In the genomic region with DNA sequence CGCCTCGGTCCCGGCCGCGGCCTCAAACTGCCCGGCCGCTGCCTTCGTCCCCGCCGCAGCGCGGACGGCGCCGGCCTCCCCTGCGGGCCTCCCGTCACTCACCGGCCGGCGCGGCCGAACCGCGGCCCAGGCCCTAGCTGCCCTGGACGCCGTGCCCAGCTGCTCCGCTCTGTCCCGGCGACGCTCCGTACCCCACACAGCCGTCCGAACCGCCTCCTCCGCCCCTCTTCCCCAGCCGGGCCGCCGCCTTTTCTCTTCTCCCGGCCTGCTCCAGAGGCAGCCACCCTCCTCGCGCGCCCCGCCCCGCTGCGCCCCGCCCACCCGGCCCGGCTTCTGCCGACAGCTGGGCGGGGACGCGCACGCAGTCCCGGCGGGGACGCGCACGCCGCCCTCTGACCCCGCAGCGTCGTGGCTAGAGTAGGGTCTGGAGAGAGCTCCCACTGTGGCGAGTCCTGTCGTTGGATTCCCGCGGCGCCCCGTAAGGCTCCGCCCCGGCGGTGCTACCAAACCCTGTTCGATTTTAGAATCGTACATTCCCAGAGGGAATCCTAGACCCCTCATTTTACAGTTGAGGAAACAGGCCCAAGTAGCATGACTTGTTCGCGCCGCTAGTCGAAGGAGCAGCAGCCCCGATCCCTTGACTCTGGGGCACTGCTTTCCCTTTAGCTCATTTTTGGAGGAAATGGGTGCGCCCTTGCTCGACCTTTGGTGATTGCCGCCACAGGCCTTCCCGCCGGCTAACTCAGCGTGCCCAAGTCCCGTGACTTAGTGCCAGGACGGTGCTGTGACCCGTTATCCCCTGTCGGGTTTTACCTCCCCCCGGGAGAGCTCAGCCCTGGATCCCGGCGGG, we compare ENCODE assay signal across 7 cellular contexts. TPM values are rescaled to one million over a fixed set of nuclear protein-coding genes. Genes with fewer than 3 reads are reported as not detected.
DNase-seq lines count a peak whose midpoint lies in the region; ATAC-seq, FAIRE-seq and TF ChIP-seq lines count a peak whose summit lies in the region.

FBXO30 (minus strand) TSS at position 295 of the 850 bp plus-strand sequence. CDS start 8,390 bp downstream, outside the sequence.

- H3K4me1 ChIP-seq in astrocyte (ENCODE audit: insufficient read depth, low read length) (peaks cover 16% of the 10 kb centered on the region), hepatocyte (ENCODE audit: insufficient read depth) (peaks cover 32% of the 10 kb centered on the region)

- FAIRE-seq in astrocyte (lab: Jason Lieb, UNC) = no peak

- ATAC-seq in GM18499 (IDR thresholded peaks at IDR 0.05; ENCODE audit: insufficient read depth, unreplicated experiment) = peak; percentile 34
- ATAC-seq in HG02884 (IDR thresholded peaks at IDR 0.05; ENCODE audit: unreplicated experiment) = peak; percentile 62

- H3K27me3 ChIP-seq in astrocyte (ENCODE audit: insufficient read depth, low read length) (no peaks in the 10 kb centered on the region), hepatocyte (no peaks in the 10 kb centered on the region)

- peaks cover 31% of the 10 kb centered on the region for H3K4me1 Mint-ChIP-seq in T-helper 2 cell treated with Interferon-gamma antibody and Interleukin-4, amounts not matched to agents 5 μg/mL and 100 μg/mL, for 36 hours (ENCODE audit: low read depth)
- H3K4me1 Mint-ChIP-seq in astrocyte (ENCODE audit: low read depth, unreplicated experiment) = peaks cover 13% of the 10 kb centered on the region

- H3K4me3 Mint-ChIP-seq in T-helper 2 cell treated with Interferon-gamma antibody and Interleukin-4, amounts not matched to agents 5 μg/mL and 100 μg/mL, for 36 hours = peak within 1 kb of the TSS; percentile 94
- H3K4me3 Mint-ChIP-seq in astrocyte (ENCODE audit: unreplicated experiment) = peak within 1 kb of the TSS; percentile 97

- no peaks in the 10 kb centered on the region for H3K9me2 ChIP-seq in hepatocyte (replicated peaks; ENCODE audit: insufficient read depth)

- H3K4me3 ChIP-seq in astrocyte (ENCODE audit: insufficient read depth, low read depth, low read length) (peak within 1 kb of the TSS; percentile 95), hepatocyte (peak within 1 kb of the TSS; percentile 73), retinal pigment epithelial cell (ENCODE audit: low read length) (peak within 1 kb of the TSS; percentile 83)

- H3K36me3 ChIP-seq in astrocyte (ENCODE audit: insufficient read depth, low read length) (no peaks in the 10 kb centered on the region), hepatocyte (replicated peaks; ENCODE audit: insufficient read depth, low read depth) (no peaks in the 10 kb centered on the region)

- peaks cover 48% of the 10 kb centered on the region for H3K79me2 ChIP-seq in astrocyte (ENCODE audit: insufficient read depth, low read length)
- H3K79me2 ChIP-seq in hepatocyte = peaks cover 47% of the 10 kb centered on the region

- no peaks in the 10 kb centered on the region for H3K27me3 Mint-ChIP-seq in T-helper 2 cell treated with Interferon-gamma antibody and Interleukin-4, amounts not matched to agents 5 μg/mL and 100 μg/mL, for 36 hours (ENCODE audit: low read depth)
- H3K27me3 Mint-ChIP-seq in astrocyte (ENCODE audit: low read depth, unreplicated experiment) = no peaks in the 10 kb centered on the region

- no peaks in the 10 kb centered on the region for H3K9me3 ChIP-seq in astrocyte (ENCODE audit: insufficient read depth, low read depth, low read length)
- H3K9me3 ChIP-seq in hepatocyte (ENCODE audit: low read depth) = no peaks in the 10 kb centered on the region

- H3K27ac Mint-ChIP-seq in T-helper 2 cell treated with Interferon-gamma antibody and Interleukin-4, amounts not matched to agents 5 μg/mL and 100 μg/mL, for 36 hours = peak within 1 kb of the TSS; percentile 93
- peak within 1 kb of the TSS; percentile 96 for H3K27ac Mint-ChIP-seq in astrocyte (ENCODE audit: unreplicated experiment)

- H2AFZ ChIP-seq in astrocyte (ENCODE audit: low read depth, low read length) (peak within 1 kb of the TSS; percentile 99), hepatocyte (peak within 1 kb of the TSS; percentile 84)

- H3K4me2 ChIP-seq in astrocyte (ENCODE audit: low read length) (peak within 1 kb of the TSS; percentile 98), hepatocyte (peak within 1 kb of the TSS; percentile 76)

- peaks cover 29% of the 10 kb centered on the region for H4K20me1 ChIP-seq in astrocyte (ENCODE audit: insufficient read depth, low read length)
- H4K20me1 ChIP-seq in hepatocyte (ENCODE audit: insufficient read depth, poor library complexity, severe bottlenecking) = peaks cover 25% of the 10 kb centered on the region

- no peak for TF ChIP-seq CTCF in astrocyte (IDR thresholded peaks at IDR 0.05; ENCODE audit: insufficient read depth, low read depth, low read length)
- TF ChIP-seq CTCF in hepatocyte (IDR thresholded peaks at IDR 0.05; ENCODE audit: poor library complexity) = no peak
- peak; percentile 5 for TF ChIP-seq CTCF in retinal pigment epithelial cell (conservative IDR thresholded peaks at IDR 0.05; ENCODE audit: low read depth, low read length)

- H3K36me3 Mint-ChIP-seq in T-helper 2 cell treated with Interferon-gamma antibody and Interleukin-4, amounts not matched to agents 5 μg/mL and 100 μg/mL, for 36 hours (ENCODE audit: low read depth) = peaks cover 1% of the 10 kb centered on the region
- H3K36me3 Mint-ChIP-seq in astrocyte (ENCODE audit: low read depth, unreplicated experiment) = no peaks in the 10 kb centered on the region

- DNase-seq in NCI-H146 treated with DMSO at 0.1 percent for 48 hours (lab: John Stamatoyannopoulos, UW; ENCODE audit: unreplicated experiment) (peak; percentile 93), astrocyte (ENCODE audit: low read depth) (peak; percentile 72), hepatocyte (ENCODE audit: low spot score) (peak; percentile 94), retinal pigment epithelial cell (ENCODE audit: low read depth) (peak; percentile 46)
- DNase-seq in T-helper 2 cell treated with Interferon-gamma antibody and Interleukin-4, amounts not matched to agents 5 μg/mL and 100 μg/mL, for 36 hours (ENCODE audit: low spot score) = peak; percentile 88

- peak within 1 kb of the TSS; percentile 91 for H3K27ac ChIP-seq in astrocyte (ENCODE audit: low read depth, low read length)
- H3K27ac ChIP-seq in hepatocyte = peak within 1 kb of the TSS; percentile 95

- H3K9me3 Mint-ChIP-seq in T-helper 2 cell treated with Interferon-gamma antibody and Interleukin-4, amounts not matched to agents 5 μg/mL and 100 μg/mL, for 36 hours = no peaks in the 10 kb centered on the region
- no peaks in the 10 kb centered on the region for H3K9me3 Mint-ChIP-seq in astrocyte (ENCODE audit: unreplicated experiment)

- H3K9ac ChIP-seq in astrocyte (ENCODE audit: low read length) = peak within 1 kb of the TSS; percentile 93

- under 1% methylated on average over 49 of the region's 91 CpGs for WGBS in hepatocyte (ENCODE audit: low lambda C conversion rate, missing lambda C conversion rate)

RNA-seq across cellular contexts. Expression of gene FBXO30, which starts in this region (rescaled TPM):
- total RNA-seq in astrocyte (12.8 and 13.6 TPM in 2 replicates), hepatocyte (9.0 and 9.1 TPM in 2 replicates)
- 2.0 and 2.8 TPM in 2 replicates for polyA plus RNA-seq in hepatocyte

Comparison
In these comparisons a context has a peak if more than half of its experiments do, and no peak if none do; other contexts are left out.
1. Peak in every context shown above with its lines: DNase-seq, ATAC-seq, H3K4me3 ChIP-seq and H3K27ac ChIP-seq.